ENCODE assay signal across 8 cellular contexts in genomic region chr1:15410223-15410883, GRCh38. TPM values are rescaled to one million over a fixed set of nuclear protein-coding genes. Genes with fewer than 3 reads are reported as not detected.
A peak's percentile ranks its signal among the peaks of the same experiment; 100 is the strongest.
DNase-seq lines count a peak whose midpoint lies in the region; ATAC-seq, FAIRE-seq and TF ChIP-seq lines count a peak whose summit lies in the region.

No MANE protein-coding gene starts in this region.

- peak overlapping the region; percentile 91 for H3K4me3 Mint-ChIP-seq in activated naive CD8-positive, alpha-beta T cell treated with anti-CD3 and anti-CD28 coated beads, Interleukin-2, amount 50 U/mL, for 24 hours

- WGBS in right lobe of liver (ENCODE audit: insufficient coverage, low coverage, low lambda C conversion rate, missing lambda C conversion rate) = 3% methylated on average over 12 of the region's 53 CpGs
- 3 to 8% methylated on average over 17 to 34 of the region's 53 CpGs for WGBS in tibial nerve, 2 donors

- H3K4me1 Mint-ChIP-seq in activated naive CD8-positive, alpha-beta T cell treated with anti-CD3 and anti-CD28 coated beads, Interleukin-2, amount 50 U/mL, for 24 hours = peaks cover 48% of the 10 kb centered on the region

- H3K36me3 ChIP-seq in H7 (replicated peaks; ENCODE audit: control insufficient read depth, insufficient read depth, low read length) (no peaks in the 10 kb centered on the region), right lobe of liver (no peaks in the 10 kb centered on the region), tibial nerve (no peaks in the 10 kb centered on the region)

- peak overlapping the region; percentile 31 to 79 (median 60) for H3K27ac ChIP-seq in right lobe of liver
- peak overlapping the region; percentile 7 to 92 (median 53) for H3K27ac ChIP-seq in tibial nerve

- TF ChIP-seq CTCF in AG09309 (IDR thresholded peaks at IDR 0.05; ENCODE audit: control insufficient read depth, insufficient read depth, low read depth, low read length, missing control alignments) = no peak
- TF ChIP-seq CTCF in right lobe of liver (IDR thresholded peaks at IDR 0.05) = no peak
- no peak for TF ChIP-seq CTCF in tibial nerve (IDR thresholded peaks at IDR 0.05)
- TF ChIP-seq CTCF in D721Med (IDR thresholded peaks at IDR 0.05; ENCODE audit: insufficient read depth, missing control alignments) = no peak

- H3K27me3 ChIP-seq in H7 (ENCODE audit: control insufficient read depth, insufficient read depth, low read length) = peaks cover 26% of the 10 kb centered on the region
- no peaks in the 10 kb centered on the region for H3K27me3 ChIP-seq in right lobe of liver
- H3K27me3 ChIP-seq in tibial nerve = no peaks in the 10 kb centered on the region

- intact Hi-C loops in right lobe of liver (cut with DNase I) = no loop called here

- FAIRE-seq in D721Med (lab: Jason Lieb, UNC) = no peak
- FAIRE-seq in GM19239 (lab: Jason Lieb, UNC) = no peak

- H3K4me3 ChIP-seq in AG09309 (ENCODE audit: control insufficient read depth, low read depth, low read length) (peak overlapping the region; percentile 85), H7 (ENCODE audit: insufficient read depth, low read depth, low read length) (peak overlapping the region; percentile 63), right lobe of liver (peak overlapping the region; percentile 78 to 94 (median 89)), tibial nerve (peak overlapping the region; percentile 66 to 98 (median 79))

- H3K9me3 ChIP-seq in right lobe of liver (no peaks in the 10 kb centered on the region), tibial nerve (no peaks in the 10 kb centered on the region)

- TF ChIP-seq EP300 in tibial nerve (IDR thresholded peaks at IDR 0.05) = no peak

- TF ChIP-seq POLR2A in right lobe of liver (IDR thresholded peaks at IDR 0.05) (no peak), tibial nerve (IDR thresholded peaks at IDR 0.05) (no peak)

- ATAC-seq in activated naive CD8-positive, alpha-beta T cell treated with anti-CD3 and anti-CD28 coated beads, Interleukin-2, amount 50 U/mL, for 24 hours = no peak
- ATAC-seq in right lobe of liver = no peak

- H3K27ac Mint-ChIP-seq in activated naive CD8-positive, alpha-beta T cell treated with anti-CD3 and anti-CD28 coated beads, Interleukin-2, amount 50 U/mL, for 24 hours = peak overlapping the region; percentile 82

- peaks cover 16% of the 10 kb centered on the region for H3K36me3 Mint-ChIP-seq in activated naive CD8-positive, alpha-beta T cell treated with anti-CD3 and anti-CD28 coated beads, Interleukin-2, amount 50 U/mL, for 24 hours (ENCODE audit: low read depth)

- H3K9me3 Mint-ChIP-seq in activated naive CD8-positive, alpha-beta T cell treated with anti-CD3 and anti-CD28 coated beads, Interleukin-2, amount 50 U/mL, for 24 hours = no peaks in the 10 kb centered on the region

- H3K4me1 ChIP-seq in right lobe of liver (no peaks in the 10 kb centered on the region), tibial nerve (peaks cover 0 to 71% (median 22%) of the 10 kb centered on the region in 4 donors)

- DNase-seq in AG09309 (ENCODE audit: low read depth) (no peak), H7 (peak; percentile 80), right lobe of liver (peak in 1 of 3 donors; percentile 55), tibial nerve (ENCODE audit: low spot score in 2 of 2) (no peak), D721Med (ENCODE audit: insufficient read length, low spot score) (no peak), GM19239 (ENCODE audit: insufficient read length, low spot score) (no peak), NCI-H524 treated with DMSO at 0.1 percent for 48 hours (lab: John Stamatoyannopoulos, UW) (no peak)
- DNase-seq in activated naive CD8-positive, alpha-beta T cell treated with anti-CD3 and anti-CD28 coated beads, Interleukin-2, amount 50 U/mL, for 24 hours = peak; percentile 34

- H3K27me3 Mint-ChIP-seq in activated naive CD8-positive, alpha-beta T cell treated with anti-CD3 and anti-CD28 coated beads, Interleukin-2, amount 50 U/mL, for 24 hours = peaks cover 12% of the 10 kb centered on the region

RNA-seq across cellular contexts. Expression of gene EFHD2, which starts 0.7 kb away (rescaled TPM):
- total RNA-seq in H7 (2014; rRNA removed; shearing (Covaris generic)) = 42.9 and 48.3 TPM in 2 replicates
- total RNA-seq in right lobe of liver (10 to 100 TPM in 5 of 6 experiments, 1 to 10 TPM in 1; 9.9 to 19.4 (median 15.6) TPM), tibial nerve (10 to 100 TPM; 17.0 to 61.5 (median 29.6) TPM)

RNA-seq across cellular contexts. Expression of gene CTRC, which starts 27.9 kb away (rescaled TPM):
- total RNA-seq in H7 (2014; rRNA removed; shearing (Covaris generic)) = not detected in 2 replicates
- not detected for total RNA-seq in right lobe of liver
- 1 to 10 TPM in 3 of 4 donors, under 1 TPM in 1; 0.98 to 5.7 (median 1.9) TPM for total RNA-seq in tibial nerve

RNA-seq across cellular contexts. Expression of gene CELA2A, which starts 46.2 kb away (rescaled TPM):
- total RNA-seq in H7 (2014; rRNA removed; shearing (Covaris generic)) = not detected in 2 replicates
- total RNA-seq in right lobe of liver (not detected), tibial nerve (1 to 10 TPM in 3 of 4 donors, under 1 TPM in 1; 0.42 to 9.3 (median 1.5) TPM)

Comparison
In these comparisons a context has a peak if more than half of its experiments do, and no peak if none do; other contexts are left out.
1. DNase-seq: peak in H7 (single experiment) and activated naive CD8-positive, alpha-beta T cell treated with anti-CD3 and anti-CD28 coated beads, Interleukin-2, amount 50 U/mL, for 24 hours (single experiment); none in AG09309 (single experiment), tibial nerve (0 of 2), D721Med (single experiment), GM19239 (single experiment) and NCI-H524 treated with DMSO at 0.1 percent for 48 hours (single experiment).
2. Peak in every context shown above with its lines, with median percentiles within 50 percentile points of each other: H3K4me3 ChIP-seq.